In genomic region chr6:152701863-152702401, GRCh38 we compare ENCODE assay signal across 16 cellular contexts. TPM values are rescaled to one million over a fixed set of nuclear protein-coding genes. Genes with fewer than 3 reads are reported as not detected.
"Had no signal": no experiment of that assay in that cellular context is flagged by ENCODE, and none has a peak within 500 bp of the region (broad histone marks: within the 10 kb centered on the region; RNA-seq: fewer than 3 reads in every experiment).

No MANE protein-coding gene starts in this region.

- H3K36me3 Mint-ChIP-seq: memory B cell; natural killer cell treated with Interleukin-12 subunit alpha and Interleukin-12 subunit beta and Interleukin-15 and Interleukin-18, amount 100 ng/mL, for 72 hours had no signal

- H3K36me3 ChIP-seq: suprapubic skin, upper lobe of left lung had no signal

- H3K4me3 Mint-ChIP-seq: activated CD4-positive, alpha-beta T cell treated with anti-CD3 and anti-CD28 coated beads, Interleukin-2, amount 10 ng/mL, durations not matched to agents 7 days and 5 days; activated naive CD8-positive, alpha-beta T cell treated with anti-CD3 and anti-CD28 coated beads, Interleukin-2, amount 50 U/mL, for 24 hours; memory B cell; T-helper 17 cell had no signal

- H3K27ac Mint-ChIP-seq: activated CD4-positive, alpha-beta T cell treated with anti-CD3 and anti-CD28 coated beads, Interleukin-2, amount 10 ng/mL, durations not matched to agents 7 days and 5 days; activated naive CD8-positive, alpha-beta T cell treated with anti-CD3 and anti-CD28 coated beads, Interleukin-2, amount 50 U/mL, for 24 hours; memory B cell; natural killer cell treated with Interleukin-12 subunit alpha and Interleukin-12 subunit beta and Interleukin-15 and Interleukin-18, amount 100 ng/mL, for 72 hours; progenitor cell of endocrine pancreas; T-helper 17 cell had no signal

- H3K27me3 Mint-ChIP-seq: progenitor cell of endocrine pancreas had no signal

- H3K4me1 Mint-ChIP-seq: activated CD4-positive, alpha-beta T cell treated with anti-CD3 and anti-CD28 coated beads, Interleukin-2, amount 10 ng/mL, durations not matched to agents 7 days and 5 days; activated naive CD8-positive, alpha-beta T cell treated with anti-CD3 and anti-CD28 coated beads, Interleukin-2, amount 50 U/mL, for 24 hours; memory B cell; T-helper 17 cell had no signal

- H3K4me3 ChIP-seq: suprapubic skin had no signal

- H3K27ac ChIP-seq: suprapubic skin had no signal

- H3K9me3 Mint-ChIP-seq: activated CD4-positive, alpha-beta T cell treated with anti-CD3 and anti-CD28 coated beads, Interleukin-2, amount 10 ng/mL, durations not matched to agents 7 days and 5 days; activated naive CD8-positive, alpha-beta T cell treated with anti-CD3 and anti-CD28 coated beads, Interleukin-2, amount 50 U/mL, for 24 hours; memory B cell; natural killer cell treated with Interleukin-12 subunit alpha and Interleukin-12 subunit beta and Interleukin-15 and Interleukin-18, amount 100 ng/mL, for 72 hours had no signal

- H3K27me3 ChIP-seq: upper lobe of left lung had no signal

- DNase-seq: activated CD4-positive, alpha-beta T cell treated with anti-CD3 and anti-CD28 coated beads, Interleukin-2, amount 10 ng/mL, durations not matched to agents 7 days and 5 days; activated CD4-positive, CD25-positive, alpha-beta regulatory T cell; activated CD8-positive, alpha-beta memory T cell treated with anti-CD3 and anti-CD28 coated beads for 24 hours; activated naive CD4-positive, alpha-beta T cell treated with Interleukin-2 at 50 U/mL for 16 hours; activated naive CD8-positive, alpha-beta T cell treated with anti-CD3 and anti-CD28 coated beads, Interleukin-2, amount 50 U/mL, for 24 hours; nucleus accumbens; stimulated activated CD4-positive, alpha-beta T cell treated with anti-CD3 and anti-CD28 coated beads, Interleukin-12 subunit alpha, Interleukin-12 subunit beta, amount 100 ng/mL, for 4 hours; stimulated activated naive CD4-positive, alpha-beta T cell treated with Interleukin-2 at 50 U/mL for 16 hours; T-helper 17 cell; upper lobe of left lung had no signal

- H3K4me1 ChIP-seq: suprapubic skin had no signal

- FAIRE-seq: colon had no signal

- ATAC-seq: activated naive CD8-positive, alpha-beta T cell treated with anti-CD3 and anti-CD28 coated beads, Interleukin-2, amount 50 U/mL, for 24 hours; natural killer cell treated with Interleukin-12 subunit alpha and Interleukin-12 subunit beta and Interleukin-15 and Interleukin-18, amount 100 ng/mL, for 72 hours; sciatic nerve; T-helper 17 cell had no signal

- H3K9me3 ChIP-seq: suprapubic skin, upper lobe of left lung had no signal

RNA-seq across cellular contexts. Expression of gene MYCT1, which starts 4.2 kb away (rescaled TPM):
- total RNA-seq: activated CD4-positive, alpha-beta T cell treated with anti-CD3 and anti-CD28 coated beads, Interleukin-2, amount 10 ng/mL, durations not matched to agents 7 days and 5 days; natural killer cell treated with Interleukin-12 subunit alpha and Interleukin-12 subunit beta and Interleukin-15 and Interleukin-18, amount 100 ng/mL, for 72 hours; progenitor cell of endocrine pancreas had no signal

RNA-seq across cellular contexts. Expression of gene VIP, which starts 48.7 kb away (rescaled TPM):
- total RNA-seq: activated CD4-positive, alpha-beta T cell treated with anti-CD3 and anti-CD28 coated beads, Interleukin-2, amount 10 ng/mL, durations not matched to agents 7 days and 5 days; natural killer cell treated with Interleukin-12 subunit alpha and Interleukin-12 subunit beta and Interleukin-15 and Interleukin-18, amount 100 ng/mL, for 72 hours; progenitor cell of endocrine pancreas; T-helper 17 cell had no signal
